23 cellular contexts compared by ENCODE assay signal in genomic region chr3:27345045-27345444, GRCh38. TPM values are rescaled to one million over a fixed set of nuclear protein-coding genes. Genes with fewer than 3 reads are reported as not detected.
DNase-seq lines count a peak whose midpoint lies in the region; ATAC-seq, FAIRE-seq and TF ChIP-seq lines count a peak whose summit lies in the region.
"Had no signal": no experiment of that assay in that cellular context is flagged by ENCODE, and none has a peak within 500 bp of the region (broad histone marks: within the 10 kb centered on the region; RNA-seq: fewer than 3 reads in every experiment).

No MANE protein-coding gene starts in this region.

- no peaks in the 10 kb centered on the region for H3K4me1 ChIP-seq in A549
- H3K4me1 ChIP-seq in skeletal muscle tissue (ENCODE audit: control insufficient read depth in 3 of 3, insufficient read depth in 3 of 3, low read length in 3 of 3): peaks cover 0 to 4% (median 3%) of the 10 kb centered on the region in 3 donors
- no peaks in the 10 kb centered on the region for H3K4me1 ChIP-seq in trophoblast cell (ENCODE audit: control insufficient read depth in 1 of 2, insufficient read depth in 2 of 2, low read length in 2 of 2)
- H3K4me1 ChIP-seq: Caco-2, HAP-1, SJCRH30 had no signal

- ATAC-seq in A549 (no peak), GM19397 (IDR thresholded peaks at IDR 0.05; ENCODE audit: unreplicated experiment) (no peak), HG03039 (IDR thresholded peaks at IDR 0.05; ENCODE audit: unreplicated experiment) (no peak)
- ATAC-seq: GM23338 had no signal

- H4K12ac ChIP-seq in trophoblast cell (ENCODE audit: low read depth, low read length): no peak overlapping the region

- H3K79me2 ChIP-seq in trophoblast cell (ENCODE audit: control insufficient read depth, insufficient read depth, low read length, poor library complexity): no peaks in the 10 kb centered on the region

- no peaks in the 10 kb centered on the region for H3K36me3 ChIP-seq in skeletal muscle tissue (ENCODE audit: control insufficient read depth in 3 of 3, insufficient read depth in 3 of 3, low read length in 3 of 3)
- no peaks in the 10 kb centered on the region for H3K36me3 ChIP-seq in trophoblast cell (ENCODE audit: control insufficient read depth in 1 of 2, insufficient read depth in 2 of 2, low read length in 2 of 2)
- H3K36me3 ChIP-seq: HAP-1, SJCRH30 had no signal

- H3K4me1 Mint-ChIP-seq in T-helper 2 cell treated with Interferon-gamma antibody and Interleukin-4, amounts not matched to agents 5 μg/mL and 100 μg/mL, for 36 hours (ENCODE audit: low read depth): peaks cover 33% of the 10 kb centered on the region
- H3K4me1 Mint-ChIP-seq: GM23338 had no signal

- no peak for TF ChIP-seq RAD21 in A549 (conservative IDR thresholded peaks at IDR 0.05 in 1 of 2, IDR thresholded peaks at IDR 0.05 in 1 of 2)

- H4K91ac ChIP-seq in trophoblast cell (ENCODE audit: low read depth, low read length): no peak overlapping the region

- H3K9ac ChIP-seq in skeletal muscle tissue (ENCODE audit: low read depth in 1 of 3, low read length in 3 of 3) (peak overlapping the region in 2 of 3 donors; percentile 66 to 74), trophoblast cell (ENCODE audit: low read length) (no peak overlapping the region)
- H3K9ac ChIP-seq: BLaER1 treated with 17β-estradiol and CSF1 and Interleukin-3, amounts not matched to agents 10 nM and 100 nM; KMS-11 had no signal

- H3K4ac ChIP-seq in trophoblast cell (ENCODE audit: low read depth, low read length): no peak overlapping the region

- peaks cover 2% of the 10 kb centered on the region for H3K27me3 Mint-ChIP-seq in T-helper 2 cell treated with Interferon-gamma antibody and Interleukin-4, amounts not matched to agents 5 μg/mL and 100 μg/mL, for 36 hours (ENCODE audit: low read depth)
- H3K27me3 Mint-ChIP-seq: CD4-positive, alpha-beta memory T cell had no signal

- no peak overlapping the region for H4K8ac ChIP-seq in trophoblast cell (ENCODE audit: low read depth, low read length)

- no peak overlapping the region for H2BK12ac ChIP-seq in trophoblast cell (ENCODE audit: low read length)

- H3K9me3 ChIP-seq in A549 (no peaks in the 10 kb centered on the region), skeletal muscle tissue (ENCODE audit: control insufficient read depth in 3 of 3, low read length in 3 of 3) (no peaks in the 10 kb centered on the region), trophoblast cell (ENCODE audit: insufficient read depth, low read depth, low read length) (no peaks in the 10 kb centered on the region)
- H3K9me3 ChIP-seq: Caco-2, HAP-1, SJCRH30 had no signal

- H3K18ac ChIP-seq in trophoblast cell (ENCODE audit: low read length): no peak overlapping the region

- WGBS in A549 (ENCODE audit: missing lambda C conversion rate): 76% methylated on average over 2 of the region's 2 CpGs
- WGBS in trophoblast cell (ENCODE audit: extremely low coverage, insufficient coverage, insufficient read length): no CpG with 5 or more reads among the region's 2 CpGs

- FAIRE-seq in A549 (lab: Jason Lieb, UNC) (peak; percentile 7), colon (lab: Jason Lieb, UNC) (peak; percentile 31)
- FAIRE-seq: GM12878 had no signal

- CTCF ChIA-PET in A549 (lab: Yijun Ruan, JAX): interaction anchor here (0.7 to 2.5 kb wide), 3 partner anchors 9 to 123 kb away, joined by 3 to 10 read pairs (median 3); no protein-coding TSS in a partner anchor

- peak overlapping the region; percentile 72 for H3K27ac Mint-ChIP-seq in T-helper 2 cell treated with Interferon-gamma antibody and Interleukin-4, amounts not matched to agents 5 μg/mL and 100 μg/mL, for 36 hours
- H3K27ac Mint-ChIP-seq: GM23338 had no signal

- POLR2A ChIA-PET in A549 (lab: Yijun Ruan, JAX): interaction anchor here (1.0 kb wide), 1 partner anchor 139 kb away, joined by 3 read pairs; the partner anchor contains the start of gene SLC4A7

- no peak overlapping the region for H2AFZ ChIP-seq in trophoblast cell (ENCODE audit: insufficient read depth, low read length, poor library complexity)
- H2AFZ ChIP-seq: GM23338 had no signal

- H3K23ac ChIP-seq in trophoblast cell (ENCODE audit: low read length): no peak overlapping the region

- no peak overlapping the region for H3K4me3 Mint-ChIP-seq in T-helper 2 cell treated with Interferon-gamma antibody and Interleukin-4, amounts not matched to agents 5 μg/mL and 100 μg/mL, for 36 hours
- H3K4me3 Mint-ChIP-seq: GM23338 had no signal

- no peaks in the 10 kb centered on the region for H3K9me3 Mint-ChIP-seq in T-helper 2 cell treated with Interferon-gamma antibody and Interleukin-4, amounts not matched to agents 5 μg/mL and 100 μg/mL, for 36 hours
- H3K9me3 Mint-ChIP-seq: GM23338 had no signal

- H3K14ac ChIP-seq in trophoblast cell (ENCODE audit: low read length): no peak overlapping the region

- TF ChIP-seq EP300 in A549 (IDR thresholded peaks at IDR 0.05): no peak

- no peak overlapping the region for H3K4me2 ChIP-seq in A549
- H3K4me2 ChIP-seq in trophoblast cell (ENCODE audit: low read length): no peak overlapping the region
- H3K4me2 ChIP-seq: BLaER1 treated with 17β-estradiol and CSF1 and Interleukin-3, amounts not matched to agents 10 nM and 100 nM; GM23338; KMS-11 had no signal

- H3K27me3 ChIP-seq in skeletal muscle tissue (ENCODE audit: control insufficient read depth in 3 of 3, insufficient read depth in 3 of 3, low read length in 3 of 3): no peaks in the 10 kb centered on the region
- no peaks in the 10 kb centered on the region for H3K27me3 ChIP-seq in trophoblast cell (ENCODE audit: insufficient read depth, low read length)
- H3K27me3 ChIP-seq: BLaER1 treated with 17β-estradiol and CSF1 and Interleukin-3, amounts not matched to agents 10 nM and 100 nM; SJCRH30 had no signal

- no peaks in the 10 kb centered on the region for H3K79me1 ChIP-seq in trophoblast cell (ENCODE audit: low read length)

- TF ChIP-seq POLR2A in A549 (IDR thresholded peaks at IDR 0.05; ENCODE audit: low read length): no peak

- H2BK120ac ChIP-seq in trophoblast cell (ENCODE audit: insufficient read depth, low read length, poor library complexity): no peak overlapping the region

- H3K27ac ChIP-seq in A549 (no peak overlapping the region), skeletal muscle tissue (ENCODE audit: low read depth, low read length) (peak overlapping the region; percentile 84), trophoblast cell (ENCODE audit: low read depth, low read length) (no peak overlapping the region)
- H3K27ac ChIP-seq: 22Rv1; BLaER1 treated with 17β-estradiol and CSF1 and Interleukin-3, amounts not matched to agents 10 nM and 100 nM; KMS-11; SJCRH30 had no signal

- H3K36me3 Mint-ChIP-seq in T-helper 2 cell treated with Interferon-gamma antibody and Interleukin-4, amounts not matched to agents 5 μg/mL and 100 μg/mL, for 36 hours (ENCODE audit: low read depth): no peaks in the 10 kb centered on the region
- H3K36me3 Mint-ChIP-seq: CD4-positive, alpha-beta memory T cell had no signal

- H3K4me3 ChIP-seq in A549 (no peak overlapping the region), skeletal muscle tissue (ENCODE audit: low read length in 3 of 3) (peak overlapping the region in 1 of 3 donors; percentile 71), trophoblast cell (ENCODE audit: low read depth, low read length) (no peak overlapping the region)
- H3K4me3 ChIP-seq: BLaER1 treated with 17β-estradiol and CSF1 and Interleukin-3, amounts not matched to agents 10 nM and 100 nM; GM12878; GM23338; HAP-1; SJCRH30 had no signal

- H2BK5ac ChIP-seq in trophoblast cell (ENCODE audit: low read depth, low read length, poor library complexity): no peak overlapping the region

- DNase-seq in T-helper 2 cell treated with Interferon-gamma antibody and Interleukin-4, amounts not matched to agents 5 μg/mL and 100 μg/mL, for 36 hours (ENCODE audit: low spot score): no peak
- DNase-seq in T-helper 2 cell (no peak), A549 (ENCODE audit: low read depth in 1 of 2, low spot score in 1 of 2) (no peak), trophoblast cell (no peak)
- DNase-seq: Caco-2; NCI-H1105; NCI-H146; NCI-H226; NCI-H510A treated with DMSO at 0.1 percent for 48 hours; NCI-H748 treated with DMSO at 0.1 percent for 48 hours; NK-92 treated with Interleukin-12 subunit alpha and Interleukin-12 subunit beta, amount 100 ng/mL, for 24 hours; SJCRH30 had no signal

- no peak overlapping the region for H2AK5ac ChIP-seq in trophoblast cell (ENCODE audit: low read length)

- no peak for TF ChIP-seq CTCF in A549 (IDR thresholded peaks at IDR 0.05)

TF ChIP-seq in A549, 52 proteins besides CTCF, POLR2A, EP300 and RAD21:
- TF ChIP-seq CBX2 (IDR thresholded peaks at IDR 0.05; ENCODE audit: borderline replicate concordance, low read depth) (no peak), MAZ (IDR thresholded peaks at IDR 0.05; ENCODE audit: borderline replicate concordance, low read depth, low read length) (no peak), BCL3 (IDR thresholded peaks at IDR 0.05) (no peak), KDM1A (IDR thresholded peaks at IDR 0.05; ENCODE audit: low read depth) (no peak), NPAS2 (CRISPR knock-in tag; IDR thresholded peaks at IDR 0.05; ENCODE audit: borderline replicate concordance) (no peak), ZFP36 (IDR thresholded peaks at IDR 0.05; ENCODE audit: borderline replicate concordance, partially characterized antibody) (no peak), MYC (IDR thresholded peaks at IDR 0.05; ENCODE audit: borderline replicate concordance, low read length) (no peak), JUNB (IDR thresholded peaks at IDR 0.05) (no peak), ZC3H11A (IDR thresholded peaks at IDR 0.05) (no peak)
- TF ChIP-seq, protein P1, sequence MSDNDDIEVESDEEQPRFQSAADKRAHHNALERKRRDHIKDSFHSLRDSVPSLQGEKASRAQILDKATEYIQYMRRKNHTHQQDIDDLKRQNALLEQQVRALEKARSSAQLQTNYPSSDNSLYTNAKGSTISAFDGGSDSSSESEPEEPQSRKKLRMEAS (IDR thresholded peaks at IDR 0.05): no peak

RNA-seq across cellular contexts. Expression of gene NEK10, which starts 24.1 kb away (rescaled TPM):
- 1.4 and 1.7 TPM in 2 replicates for polyA plus RNA-seq in A549 (2011; rRNA removed)
- polyA plus RNA-seq in A549 (2012; cell fraction: cytosol; rRNA removed): 0.30 and 0.38 TPM in 2 replicates
- 0.26 and 0.55 TPM in 2 replicates for polyA plus RNA-seq in A549 (2012; cell fraction: nucleus; rRNA removed)
- 2.2 to 2.9 TPM (median 2.7 TPM) in 3 replicates for polyA plus RNA-seq in A549 (2017; fragmentation: RNase III; extraction: RNeasy Plus Mini Kit Qiagen cat#74134 plus additional on column Dnase treatment)
- 1.9 and 2.2 TPM in 2 replicates for polyA minus RNA-seq in A549 (2011; rRNA and poly(A)+ RNA removed)
- total RNA-seq in skeletal muscle tissue: 15.1 TPM
- polyA plus RNA-seq in trophoblast cell (2013): 0.18 TPM in 2 replicates
